ENCODE assay signal across 1 cellular context in genomic region chr10:110414563-110415309, GRCh38.
TF ChIP-seq lines count a peak whose summit lies in the region.

No MANE protein-coding gene starts in this region.

TF ChIP-seq in GM23338, 12 proteins besides CTCF, POLR2A, EP300 and RAD21 (continued from another document):
- TF ChIP-seq ZNF462 (CRISPR knock-in tag; IDR thresholded peaks at IDR 0.05): no peak
- TF ChIP-seq EZH2phosphoT487 (IDR thresholded peaks at IDR 0.05; ENCODE audit: unreplicated experiment): no peak
- no peak for TF ChIP-seq ZNF331 (CRISPR knock-in tag; IDR thresholded peaks at IDR 0.05; ENCODE audit: low read depth)
- TF ChIP-seq POLR2AphosphoS5 (IDR thresholded peaks at IDR 0.05; ENCODE audit: low read depth): no peak
TF ChIP-seq in GM23338: peak in this region for 0.
